ENCODE assay signal across 8 cellular contexts in genomic region chr4:76948441-76949292, GRCh38. TPM values are rescaled to one million over a fixed set of nuclear protein-coding genes. Genes with fewer than 3 reads are reported as not detected.
A peak's percentile ranks its signal among the peaks of the same experiment; 100 is the strongest.
DNase-seq lines count a peak whose midpoint lies in the region; ATAC-seq and TF ChIP-seq lines count a peak whose summit lies in the region.

No MANE protein-coding gene starts in this region.

- H3K36me3 ChIP-seq in neuronal stem cell (replicated peaks in 1 of 2; ENCODE audit: control insufficient read depth in 2 of 2, insufficient read depth in 2 of 2, low read length in 2 of 2) (peaks cover 0 to 30% of the 10 kb centered on the region in 2 donors), thoracic aorta (no peaks in the 10 kb centered on the region)

- H2BK15ac ChIP-seq in neuronal stem cell (ENCODE audit: low read length): peak overlapping the region; percentile 91

- no peaks in the 10 kb centered on the region for H3K4me1 Mint-ChIP-seq in Calu3 (ENCODE audit: low read depth, unreplicated experiment)

- H3K9me3 Mint-ChIP-seq in Calu3 (ENCODE audit: low read depth, unreplicated experiment): no peaks in the 10 kb centered on the region

- H3K27me3 Mint-ChIP-seq in Calu3 (ENCODE audit: unreplicated experiment): no peaks in the 10 kb centered on the region

- H3K9me3 ChIP-seq in neuronal stem cell (replicated peaks in 1 of 2; ENCODE audit: control insufficient read depth in 2 of 2, insufficient read depth in 1 of 2, low read depth in 1 of 2, low read length in 2 of 2) (no peaks in the 10 kb centered on the region), thoracic aorta (no peaks in the 10 kb centered on the region)

- intact Hi-C loops in Calu3 (cut with micrococcal nuclease; ENCODE audit: unreplicated experiment): loop anchor here (5.0 kb wide), 1 partner anchor 51 kb away; the partner anchor contains the start of gene SOWAHB

- peak; percentile 69 for DNase-seq in Calu3
- DNase-seq in HPDE6-E6E7 (ENCODE audit: extremely low spot score): peak; percentile 68
- DNase-seq in SHP77 (lab: John Stamatoyannopoulos, UW): peak; percentile 69 to 80
- DNase-seq in activated gamma-delta T cell (lab: John Stamatoyannopoulos, UW): peak; percentile 51
- peak; percentile 44 to 71 for DNase-seq in foreskin keratinocyte
- peak; percentile 82 for DNase-seq in neuronal stem cell (ENCODE audit: low spot score)
- DNase-seq in thoracic aorta (ENCODE audit: low spot score): peak; percentile 50

- no peak overlapping the region for H4K8ac ChIP-seq in neuronal stem cell (ENCODE audit: low read depth, low read length)

- H3K14ac ChIP-seq in neuronal stem cell (ENCODE audit: low read length): peak overlapping the region; percentile 92

- no CpG with 5 or more reads among the region's 63 CpGs for WGBS in neuronal stem cell (ENCODE audit: extremely low coverage in 2 of 2, insufficient read length in 2 of 2, insufficient replicate concordance in 1 of 2), 2 donors

- no peak overlapping the region for H3K4ac ChIP-seq in neuronal stem cell (ENCODE audit: low read length)

- H3K79me1 ChIP-seq in neuronal stem cell (ENCODE audit: low read depth, low read length): peaks cover 2% of the 10 kb centered on the region

- peak overlapping the region; percentile 43 for H3K27ac ChIP-seq in foreskin keratinocyte
- peak overlapping the region; percentile 93 for H3K27ac ChIP-seq in neuronal stem cell (replicated peaks; ENCODE audit: low read length)
- peak overlapping the region; percentile 92 to 95 for H3K27ac ChIP-seq in thoracic aorta

- peak overlapping the region; percentile 92 for H3K23ac ChIP-seq in neuronal stem cell (ENCODE audit: low read depth, low read length, poor library complexity)

- H3K27ac Mint-ChIP-seq in Calu3 (ENCODE audit: unreplicated experiment): peak overlapping the region; percentile 90

- H3K27me3 ChIP-seq in foreskin keratinocyte (no peaks in the 10 kb centered on the region), neuronal stem cell (ENCODE audit: control insufficient read depth in 3 of 3, insufficient read depth in 3 of 3, low read depth in 1 of 3, low read length in 3 of 3) (no peaks in the 10 kb centered on the region), thoracic aorta (replicated peaks; ENCODE audit: insufficient read depth) (no peaks in the 10 kb centered on the region)

- BruUV-seq in Calu3 (replicated peaks; lab: Mats Ljungman, UMichigan): no TSS peak

- CTCF ChIA-PET in Calu3 (lab: Charles Lee): no interaction called here

- H2BK5ac ChIP-seq in neuronal stem cell (ENCODE audit: low read length): peak overlapping the region; percentile 93

- TF ChIP-seq CTCF in Calu3 (IDR thresholded peaks at IDR 0.05; ENCODE audit: unreplicated experiment) (no peak), foreskin keratinocyte (conservative IDR thresholded peaks at IDR 0.05) (no peak), thoracic aorta (IDR thresholded peaks at IDR 0.05) (no peak)

- H2AK5ac ChIP-seq in neuronal stem cell (ENCODE audit: low read depth, low read length): peak overlapping the region; percentile 92

- peak overlapping the region; percentile 88 for H2BK12ac ChIP-seq in neuronal stem cell (ENCODE audit: low read length)

- no peak overlapping the region for H2BK120ac ChIP-seq in neuronal stem cell (ENCODE audit: low read depth, low read length)

- no peak overlapping the region for H4K91ac ChIP-seq in neuronal stem cell (ENCODE audit: low read depth, low read length, poor library complexity)

- H3K4me3 ChIP-seq in neuronal stem cell (ENCODE audit: low read length in 2 of 2) (peak overlapping the region; percentile 79 to 88), thoracic aorta (peak overlapping the region; percentile 80)

- peak overlapping the region; percentile 99 for H3K4me3 Mint-ChIP-seq in Calu3 (ENCODE audit: low read depth, unreplicated experiment)

- H3K36me3 Mint-ChIP-seq in Calu3 (ENCODE audit: insufficient read depth, unreplicated experiment): peaks cover 36% of the 10 kb centered on the region

- H3K4me1 ChIP-seq in foreskin keratinocyte (peaks cover 6% of the 10 kb centered on the region), neuronal stem cell (ENCODE audit: control insufficient read depth in 2 of 2, insufficient read depth in 1 of 2, low read depth in 1 of 2, low read length in 2 of 2) (peaks cover 11% of the 10 kb centered on the region in 2 donors), thoracic aorta (ENCODE audit: control insufficient read depth in 1 of 2, low read depth in 2 of 2) (peaks cover 7 to 34% of the 10 kb centered on the region in 2 donors)

- ATAC-seq in GM21360 (IDR thresholded peaks at IDR 0.05; ENCODE audit: unreplicated experiment) (peak; percentile 50), foreskin keratinocyte (peak; percentile 44), thoracic aorta (ENCODE audit: insufficient number of reproducible peaks, low FRiP score, low read depth) (peak; percentile 56)

- peak overlapping the region; percentile 91 for H3K9ac ChIP-seq in neuronal stem cell (ENCODE audit: low read depth, low read length, poor library complexity)

- H2AFZ ChIP-seq in neuronal stem cell (ENCODE audit: low read length): peak overlapping the region; percentile 99

- peak overlapping the region; percentile 98 for H3K4me2 ChIP-seq in neuronal stem cell (ENCODE audit: insufficient read depth, low read length, poor library complexity, severe bottlenecking)

- H3K18ac ChIP-seq in neuronal stem cell (ENCODE audit: low read length): peak overlapping the region; percentile 98

RNA-seq across cellular contexts. Expression of gene SEPTIN11, which starts 0.9 kb away (rescaled TPM):
- total RNA-seq in Calu3 (2022) (50.2 and 56.2 TPM in 2 replicates), foreskin keratinocyte (67.5 and 75.3 TPM in 2 replicates), thoracic aorta (100 to 1,000 TPM; 142 to 156 TPM)
- polyA plus RNA-seq in foreskin keratinocyte: 19.1 and 25.2 TPM in 2 replicates
- 204 TPM for polyA plus RNA-seq in neuronal stem cell (2013, experiment 1 of 2)
- polyA plus RNA-seq in neuronal stem cell (2013, experiment 2 of 2): 218 TPM

RNA-seq across cellular contexts. Expression of gene SOWAHB, which starts 50.7 kb away (rescaled TPM):
- total RNA-seq in Calu3 (2022): 3.7 TPM in 2 replicates
- 0.03 and 0.07 TPM in 2 replicates for total RNA-seq in foreskin keratinocyte
- polyA plus RNA-seq in foreskin keratinocyte: not detected in 2 replicates
- polyA plus RNA-seq in neuronal stem cell (2013, experiment 1 of 2): 0.20 TPM
- polyA plus RNA-seq in neuronal stem cell (2013, experiment 2 of 2): 0.15 TPM
- total RNA-seq in thoracic aorta: under 1 TPM in 1 of 2 donors, not detected in 1; 0.27 TPM

Comparison
In these comparisons a context has a peak if more than half of its experiments do, and no peak if none do; other contexts are left out.
1. Peak in every context shown above with its lines: DNase-seq, ATAC-seq, H3K4me3 ChIP-seq and H3K27ac ChIP-seq.
2. H3K27ac ChIP-seq: peak in every context shown above with its lines; median percentile 94 in thoracic aorta; 93 in neuronal stem cell; 43 in foreskin keratinocyte.